In the genomic region with DNA sequence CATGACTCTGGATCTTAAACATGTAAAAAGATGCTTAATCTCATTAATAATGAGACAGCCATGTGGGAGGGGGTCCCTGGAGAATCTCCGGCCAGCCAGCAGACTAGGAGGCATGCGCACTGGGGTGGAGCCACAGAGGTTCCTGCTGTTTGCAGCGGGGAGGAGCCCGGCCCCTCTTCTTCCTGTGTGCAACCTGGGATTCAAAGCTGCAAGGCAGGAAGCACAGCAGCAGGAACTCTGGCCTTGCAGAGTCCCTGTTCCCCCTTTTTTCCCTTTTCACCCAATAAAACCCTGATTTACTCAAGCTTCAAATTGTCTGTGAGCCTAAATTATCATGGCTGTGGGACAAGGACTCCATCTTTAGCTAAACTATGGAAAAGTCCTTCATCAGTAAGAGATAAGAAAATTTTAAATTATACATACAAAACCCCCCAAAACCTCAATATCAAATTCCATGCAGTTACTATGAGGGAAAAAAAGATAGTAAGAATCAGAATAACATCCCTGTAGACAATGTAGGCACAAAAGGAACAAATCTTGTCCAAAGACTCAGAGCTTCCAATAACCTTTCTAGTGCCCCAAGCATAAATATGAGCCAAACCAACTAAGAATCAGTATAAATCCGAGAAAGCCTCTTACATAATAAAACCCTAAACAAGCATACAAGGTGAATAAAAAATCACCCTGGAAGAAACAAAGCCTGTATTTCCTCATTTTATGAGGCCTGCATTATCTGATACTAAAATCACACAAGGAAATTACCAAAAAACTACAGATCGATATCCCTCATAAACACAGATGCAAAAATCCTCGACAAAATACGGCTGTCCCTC, we compare ENCODE assay signal across 8 cellular contexts.
DNase-seq lines count a peak whose midpoint lies in the region; ATAC-seq and TF ChIP-seq lines count a peak whose summit lies in the region.

No MANE protein-coding gene starts in this region.

- no peaks in the 10 kb centered on the region for H3K9me3 Mint-ChIP-seq in nephron progenitor cell

- peak; percentile 56 for DNase-seq in activated CD8-positive, alpha-beta memory T cell treated with anti-CD3 and anti-CD28 coated beads, Interleukin-2, amount 50 U/mL, for 48 hours
- DNase-seq in activated CD8-positive, alpha-beta memory T cell treated with anti-CD3 and anti-CD28 coated beads for 24 hours, result no peak
- peak; percentile 75 for DNase-seq in UCSD-AML1 (lab: John Stamatoyannopoulos, UW; ENCODE audit: unreplicated experiment)
- peak; percentile 80 for DNase-seq in fibroblast of mammary gland (ENCODE audit: low read depth)
- DNase-seq in nephron progenitor cell, result peak; percentile 88
- DNase-seq in NCI-H1694 treated with DMSO at 0.1 percent for 48 hours (lab: John Stamatoyannopoulos, UW), result no peak
- no peak for DNase-seq in GM19238 (ENCODE audit: insufficient read length, low spot score)

- peaks cover 29% of the 10 kb centered on the region for H3K36me3 Mint-ChIP-seq in nephron progenitor cell (ENCODE audit: low read depth)

- no peaks in the 10 kb centered on the region for H3K27me3 Mint-ChIP-seq in nephron progenitor cell (ENCODE audit: low read depth, poor library complexity)

- H3K4me3 ChIP-seq in fibroblast of mammary gland (ENCODE audit: control insufficient read depth, low read depth, low read length), result no peak overlapping the region

- H3K4me3 Mint-ChIP-seq in nephron progenitor cell, result peak overlapping the region; percentile 55

- peaks cover 35% of the 10 kb centered on the region for H3K4me1 Mint-ChIP-seq in nephron progenitor cell

- no peak for TF ChIP-seq CTCF in fibroblast of mammary gland (conservative IDR thresholded peaks at IDR 0.05; ENCODE audit: control insufficient read depth, insufficient read depth, low read depth, low read length)
- TF ChIP-seq CTCF in nephron progenitor cell (IDR thresholded peaks at IDR 0.05), result no peak

- ATAC-seq in HG03196 (IDR thresholded peaks at IDR 0.05; ENCODE audit: unreplicated experiment), result peak; percentile 88

- H3K27ac Mint-ChIP-seq in nephron progenitor cell, result peak overlapping the region; percentile 85

Comparison
In these comparisons a context has a peak if more than half of its experiments do, and no peak if none do; other contexts are left out.
1. DNase-seq: peak in activated CD8-positive, alpha-beta memory T cell treated with anti-CD3 and anti-CD28 coated beads, Interleukin-2, amount 50 U/mL, for 48 hours (single experiment), UCSD-AML1 (single experiment), fibroblast of mammary gland (single experiment) and nephron progenitor cell (single experiment); none in activated CD8-positive, alpha-beta memory T cell treated with anti-CD3 and anti-CD28 coated beads for 24 hours (single experiment), NCI-H1694 treated with DMSO at 0.1 percent for 48 hours (single experiment) and GM19238 (single experiment).